28 cellular contexts compared by ENCODE assay signal in genomic region chr15:67397139-67397538, GRCh38.
DNase-seq lines count a peak whose midpoint lies in the region; ATAC-seq and TF ChIP-seq lines count a peak whose summit lies in the region.
"Had no signal": no experiment of that assay in that cellular context is flagged by ENCODE, and none has a peak within 500 bp of the region (broad histone marks: within the 10 kb centered on the region; RNA-seq: fewer than 3 reads in every experiment).

No MANE protein-coding gene starts in this region.

- H3K27ac ChIP-seq in VCaP = no peak overlapping the region
- H3K27ac ChIP-seq: colonic mucosa, ovary had no signal

- H3K36me3 Mint-ChIP-seq in nephron (ENCODE audit: low read depth) = no peaks in the 10 kb centered on the region
- H3K36me3 Mint-ChIP-seq: activated naive CD8-positive, alpha-beta T cell; natural killer cell treated with Interleukin-12 subunit alpha and Interleukin-12 subunit beta and Interleukin-15 and Interleukin-18, amount 100 ng/mL, for 72 hours; type B pancreatic cell; WTC11 had no signal

- no peaks in the 10 kb centered on the region for H3K27me3 Mint-ChIP-seq in nephron (ENCODE audit: low read depth)
- H3K27me3 Mint-ChIP-seq: activated CD4-positive, alpha-beta T cell treated with anti-CD3 and anti-CD28 coated beads, Interleukin-2, amount 10 ng/mL, durations not matched to agents 7 days and 5 days; activated naive CD8-positive, alpha-beta T cell had no signal

- no peaks in the 10 kb centered on the region for H3K9me3 ChIP-seq in Loucy (ENCODE audit: insufficient read depth, low read depth, low read length)
- H3K9me3 ChIP-seq: colonic mucosa, HAP-1, ovary had no signal

- H3K79me2 ChIP-seq in Loucy (ENCODE audit: insufficient read depth, low read length) = no peaks in the 10 kb centered on the region

- H3K36me3 ChIP-seq in BJ (ENCODE audit: control insufficient read depth, insufficient read depth, low read length) = no peaks in the 10 kb centered on the region
- no peaks in the 10 kb centered on the region for H3K36me3 ChIP-seq in Loucy (ENCODE audit: insufficient read depth, low read length)
- H3K36me3 ChIP-seq: colonic mucosa, HAP-1, ovary had no signal

- H3K27ac Mint-ChIP-seq in nephron = no peak overlapping the region
- H3K27ac Mint-ChIP-seq: activated CD4-positive, alpha-beta T cell treated with anti-CD3 and anti-CD28 coated beads, Interleukin-2, amount 10 ng/mL, durations not matched to agents 7 days and 5 days; activated naive CD8-positive, alpha-beta T cell; natural killer cell treated with Interleukin-12 subunit alpha and Interleukin-12 subunit beta and Interleukin-15 and Interleukin-18, amount 100 ng/mL, for 72 hours; type B pancreatic cell; WTC11 had no signal

- no peaks in the 10 kb centered on the region for H3F3A ChIP-seq in Loucy (ENCODE audit: low read depth)

- no peaks in the 10 kb centered on the region for H4K20me1 ChIP-seq in Loucy (ENCODE audit: insufficient read depth, low read length, poor library complexity, severe bottlenecking)

- no peaks in the 10 kb centered on the region for H3K9me2 ChIP-seq in Loucy (replicated peaks; ENCODE audit: low read depth, low read length)

- no peak for ATAC-seq in HG02610 (IDR thresholded peaks at IDR 0.05; ENCODE audit: unreplicated experiment)
- ATAC-seq in GM19328 (IDR thresholded peaks at IDR 0.05; ENCODE audit: unreplicated experiment) = no peak
- ATAC-seq: GM12878; HepG2; left lobe of liver; natural killer cell treated with Interleukin-12 subunit alpha and Interleukin-12 subunit beta and Interleukin-15 and Interleukin-18, amount 100 ng/mL, for 72 hours; WTC11 had no signal

- H3K4me3 Mint-ChIP-seq in nephron = no peak overlapping the region
- H3K4me3 Mint-ChIP-seq: activated CD4-positive, alpha-beta T cell treated with anti-CD3 and anti-CD28 coated beads, Interleukin-2, amount 10 ng/mL, durations not matched to agents 7 days and 5 days; activated naive CD8-positive, alpha-beta T cell; natural killer cell treated with Interleukin-12 subunit alpha and Interleukin-12 subunit beta and Interleukin-15 and Interleukin-18, amount 100 ng/mL, for 72 hours; type B pancreatic cell; WTC11 had no signal

- H3K4me2 ChIP-seq in Loucy (ENCODE audit: low read depth, low read length, poor library complexity, severe bottlenecking) = no peak overlapping the region

- TF ChIP-seq CTCF in BJ (IDR thresholded peaks at IDR 0.05; ENCODE audit: insufficient read depth, low read depth, low read length) (0 out of 2 replicates have a peak, but pooled peaks have one; percentile 3), Loucy (conservative IDR thresholded peaks at IDR 0.05; ENCODE audit: low read length) (peak; percentile 25), VCaP (conservative IDR thresholded peaks at IDR 0.05) (peak; percentile 48), nephron (IDR thresholded peaks at IDR 0.05; ENCODE audit: unreplicated experiment in 3 of 3) (peak in 2 of 3 experiments; percentile 11 to 14)

- POLR2A ChIA-PET in BJ (lab: Charles Lee) = no interaction called here

- no peak overlapping the region for H2AFZ ChIP-seq in Loucy (ENCODE audit: low read length)

- H3K4me1 ChIP-seq in Loucy (ENCODE audit: insufficient read depth, low read length, poor library complexity, severe bottlenecking) = peaks cover under 1% of the 10 kb centered on the region
- H3K4me1 ChIP-seq: colonic mucosa, HAP-1 had no signal

- H3K4me3 ChIP-seq in BJ (ENCODE audit: low read depth, low read length) (no peak overlapping the region), Loucy (ENCODE audit: low read length, poor library complexity, severe bottlenecking) (no peak overlapping the region)
- H3K4me3 ChIP-seq: colonic mucosa, GM12878, HAP-1, ovary had no signal

- H3K4me1 Mint-ChIP-seq in nephron = peaks cover 4% of the 10 kb centered on the region
- H3K4me1 Mint-ChIP-seq: activated CD4-positive, alpha-beta T cell treated with anti-CD3 and anti-CD28 coated beads, Interleukin-2, amount 10 ng/mL, durations not matched to agents 7 days and 5 days had no signal

- H3K9me3 Mint-ChIP-seq in nephron = no peaks in the 10 kb centered on the region
- H3K9me3 Mint-ChIP-seq: activated CD4-positive, alpha-beta T cell treated with anti-CD3 and anti-CD28 coated beads, Interleukin-2, amount 10 ng/mL, durations not matched to agents 7 days and 5 days; natural killer cell treated with Interleukin-12 subunit alpha and Interleukin-12 subunit beta and Interleukin-15 and Interleukin-18, amount 100 ng/mL, for 72 hours; type B pancreatic cell; WTC11 had no signal

- DNase-seq in BJ (ENCODE audit: low read depth) (no peak), NCI-H1092 (lab: John Stamatoyannopoulos, UW) (no peak)
- DNase-seq in stimulated activated CD8-positive, alpha-beta memory T cell treated with anti-CD3 and anti-CD28 coated beads, Interleukin-4, amount 100 ng/mL, for 48 hours = no peak
- DNase-seq: activated CD4-positive, alpha-beta T cell treated with anti-CD3 and anti-CD28 coated beads, Interleukin-2, amount 10 ng/mL, durations not matched to agents 7 days and 5 days; anterior cingulate cortex; colonic mucosa; effector CD4-positive, alpha-beta T cell; MV-4-11; NCI-H1694 treated with DMSO at 0.1 percent for 48 hours; NCI-H2171; NCI-H82; OCI-M1; ovary; retina; stimulated activated naive CD4-positive, alpha-beta T cell had no signal

- CTCF ChIA-PET in BJ (lab: Yijun Ruan, JAX) = interaction anchor here (1.7 kb wide), 1 partner anchor 12 kb away, joined by 4 read pairs; no protein-coding TSS in a partner anchor

- no peak overlapping the region for H3K9ac ChIP-seq in Loucy (ENCODE audit: low read depth, low read length, poor library complexity, severe bottlenecking)

- H3K27me3 ChIP-seq in BJ (ENCODE audit: control insufficient read depth, insufficient read depth, low read length) = no peaks in the 10 kb centered on the region
- H3K27me3 ChIP-seq in Loucy (ENCODE audit: insufficient read depth, low read length, poor library complexity, severe bottlenecking) = no peaks in the 10 kb centered on the region
- H3K27me3 ChIP-seq: colonic mucosa, ovary had no signal
